24 cellular contexts compared by ENCODE assay signal in genomic region chr10:94343159-94343558, GRCh38. TPM values are rescaled to one million over a fixed set of nuclear protein-coding genes. Genes with fewer than 3 reads are reported as not detected.
"Had no signal": no experiment of that assay in that cellular context is flagged by ENCODE, and none has a peak within 500 bp of the region (broad histone marks: within the 10 kb centered on the region; RNA-seq: fewer than 3 reads in every experiment).

No MANE protein-coding gene starts in this region.

- H3K4me1 ChIP-seq: heart right ventricle, left ventricle myocardium inferior, neural progenitor cell, prostate gland, right atrium auricular region, suprapubic skin, transverse colon, vagina had no signal

- H3K27ac ChIP-seq: heart right ventricle, left ventricle myocardium inferior, neural progenitor cell, prostate gland, right atrium auricular region, suprapubic skin, transverse colon, vagina had no signal

- H3K4me3 ChIP-seq: heart right ventricle, left ventricle myocardium inferior, neural progenitor cell, prostate gland, right atrium auricular region, suprapubic skin, transverse colon, vagina had no signal

- DNase-seq: activated CD4-positive, alpha-beta memory T cell treated with anti-CD3 and anti-CD28 coated beads for 36 hours; activated CD4-positive, alpha-beta T cell treated with anti-CD3 and anti-CD28 coated beads for 4 hours; activated CD8-positive, alpha-beta memory T cell treated with anti-CD3 and anti-CD28 coated beads, Interleukin-2, amount 10 ng/mL, durations not matched to agents 7 days and 5 days; activated naive CD4-positive, alpha-beta T cell treated with Interleukin-2 at 50 U/mL for 16 hours; activated naive CD8-positive, alpha-beta T cell treated with anti-CD3 and anti-CD28 coated beads, Interleukin-2, amount 10 ng/mL, durations not matched to agents 7 days and 5 days; anterior cingulate cortex; central memory CD4-positive, alpha-beta T cell; cortex of kidney; effector CD4-positive, alpha-beta T cell; heart right ventricle; kidney glomerular epithelial cell; left ventricle myocardium inferior; mammary epithelial cell; naive thymus-derived CD4-positive, alpha-beta T cell; stimulated activated CD4-positive, alpha-beta T cell treated with anti-CD3 and anti-CD28 coated beads, Interleukin-2, amount 100 ng/mL, for 24 hours; stimulated activated naive CD8-positive, alpha-beta T cell treated with anti-CD3 and anti-CD28 coated beads, Interleukin-15, amount 100 ng/mL, for 72 hours; T-helper 2 cell; transverse colon had no signal

- H3K9me3 ChIP-seq: heart right ventricle, left ventricle myocardium inferior, prostate gland, right atrium auricular region, suprapubic skin, transverse colon, vagina had no signal

- H3K27me3 ChIP-seq: heart right ventricle, neural progenitor cell, right atrium auricular region, suprapubic skin, transverse colon, vagina had no signal

- H2AFZ ChIP-seq: neural progenitor cell had no signal

- ATAC-seq: activated CD8-positive, alpha-beta memory T cell treated with anti-CD3 and anti-CD28 coated beads, Interleukin-2, amount 10 ng/mL, durations not matched to agents 7 days and 5 days; esophagus mucosa; heart right ventricle; naive thymus-derived CD4-positive, alpha-beta T cell; stimulated activated naive CD8-positive, alpha-beta T cell treated with anti-CD3 and anti-CD28 coated beads, Interleukin-15, amount 100 ng/mL, for 72 hours had no signal

- H3K36me3 ChIP-seq: prostate gland had no signal

- H3K4me2 ChIP-seq: neural progenitor cell had no signal

- H3K9ac ChIP-seq: neural progenitor cell had no signal

RNA-seq across cellular contexts. Expression of gene TBC1D12, which starts 59.2 kb away (rescaled TPM):
- polyA plus RNA-seq: naive thymus-derived CD4-positive, alpha-beta T cell had no signal
